1 cellular context compared by ENCODE assay signal in the genomic region with DNA sequence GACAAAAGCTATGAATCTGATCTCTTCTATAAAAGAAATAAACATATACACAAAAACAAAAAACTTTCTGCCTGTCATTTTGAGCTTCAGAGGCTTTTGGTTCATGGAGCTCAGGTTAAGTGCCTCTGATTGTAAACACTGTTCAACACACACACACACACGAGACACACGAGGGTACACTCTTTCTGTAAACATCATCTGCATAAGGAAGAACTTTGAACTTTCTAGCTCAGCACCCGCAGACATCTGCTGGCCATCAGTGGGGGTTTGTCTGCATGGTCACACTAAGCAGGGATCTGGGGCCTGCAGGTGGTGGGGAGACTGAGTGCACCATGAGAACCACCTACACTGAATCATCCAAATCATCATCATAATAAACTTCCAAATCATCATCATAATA.
TF ChIP-seq lines count a peak whose summit lies in the region.

No MANE protein-coding gene starts in this region.

TF ChIP-seq in HepG2, 621 proteins besides CTCF, POLR2A, EP300 and RAD21 (continued from another document and continues in another):
- TF ChIP-seq, protein P1, sequence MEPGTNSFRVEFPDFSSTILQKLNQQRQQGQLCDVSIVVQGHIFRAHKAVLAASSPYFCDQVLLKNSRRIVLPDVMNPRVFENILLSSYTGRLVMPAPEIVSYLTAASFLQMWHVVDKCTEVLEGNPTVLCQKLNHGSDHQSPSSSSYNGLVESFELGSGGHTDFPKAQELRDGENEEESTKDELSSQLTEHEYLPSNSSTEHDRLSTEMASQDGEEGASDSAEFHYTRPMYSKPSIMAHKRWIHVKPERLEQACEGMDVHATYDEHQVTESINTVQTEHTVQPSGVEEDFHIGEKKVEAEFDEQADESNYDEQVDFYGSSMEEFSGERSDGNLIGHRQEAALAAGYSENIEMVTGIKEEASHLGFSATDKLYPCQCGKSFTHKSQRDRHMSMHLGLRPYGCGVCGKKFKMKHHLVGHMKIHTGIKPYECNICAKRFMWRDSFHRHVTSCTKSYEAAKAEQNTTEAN (CRISPR knock-in tag; conservative IDR thresholded peaks at IDR 0.05): peak; percentile 97
- no peak for TF ChIP-seq ZNF607 (CRISPR knock-in tag; IDR thresholded peaks at IDR 0.05; ENCODE audit: borderline replicate concordance)
- peak; percentile 80 for TF ChIP-seq GATAD2A (CRISPR knock-in tag; IDR thresholded peaks at IDR 0.05)
- TF ChIP-seq ESRRA (CRISPR knock-in tag; IDR thresholded peaks at IDR 0.05; ENCODE audit: low read depth): no peak
- no peak for TF ChIP-seq ZHX1 (CRISPR knock-in tag; IDR thresholded peaks at IDR 0.05; ENCODE audit: low read depth)
- no peak for TF ChIP-seq YEATS2 (CRISPR knock-in tag; IDR thresholded peaks at IDR 0.05; ENCODE audit: borderline replicate concordance)
- peak; percentile 85; the same call in 1 of the 2 replicates for TF ChIP-seq TBX3 (IDR thresholded peaks at IDR 0.05; ENCODE audit: borderline replicate concordance)
- TF ChIP-seq, protein P2, sequence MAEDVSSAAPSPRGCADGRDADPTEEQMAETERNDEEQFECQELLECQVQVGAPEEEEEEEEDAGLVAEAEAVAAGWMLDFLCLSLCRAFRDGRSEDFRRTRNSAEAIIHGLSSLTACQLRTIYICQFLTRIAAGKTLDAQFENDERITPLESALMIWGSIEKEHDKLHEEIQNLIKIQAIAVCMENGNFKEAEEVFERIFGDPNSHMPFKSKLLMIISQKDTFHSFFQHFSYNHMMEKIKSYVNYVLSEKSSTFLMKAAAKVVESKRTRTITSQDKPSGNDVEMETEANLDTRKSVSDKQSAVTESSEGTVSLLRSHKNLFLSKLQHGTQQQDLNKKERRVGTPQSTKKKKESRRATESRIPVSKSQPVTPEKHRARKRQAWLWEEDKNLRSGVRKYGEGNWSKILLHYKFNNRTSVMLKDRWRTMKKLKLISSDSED (CRISPR knock-in tag; IDR thresholded peaks at IDR 0.05): no peak
- peak; percentile 89 for TF ChIP-seq PAXIP1 (CRISPR knock-in tag; conservative IDR thresholded peaks at IDR 0.05)
- TF ChIP-seq SAP130 (CRISPR knock-in tag; IDR thresholded peaks at IDR 0.05; ENCODE audit: low read depth): peak; percentile 80
- TF ChIP-seq ZNF10 (CRISPR knock-in tag; IDR thresholded peaks at IDR 0.05; ENCODE audit: borderline replicate concordance, low read depth): no peak
- TF ChIP-seq SOX5 (CRISPR knock-in tag; IDR thresholded peaks at IDR 0.05; ENCODE audit: borderline replicate concordance): peak; percentile 82
- TF ChIP-seq, protein P3, sequence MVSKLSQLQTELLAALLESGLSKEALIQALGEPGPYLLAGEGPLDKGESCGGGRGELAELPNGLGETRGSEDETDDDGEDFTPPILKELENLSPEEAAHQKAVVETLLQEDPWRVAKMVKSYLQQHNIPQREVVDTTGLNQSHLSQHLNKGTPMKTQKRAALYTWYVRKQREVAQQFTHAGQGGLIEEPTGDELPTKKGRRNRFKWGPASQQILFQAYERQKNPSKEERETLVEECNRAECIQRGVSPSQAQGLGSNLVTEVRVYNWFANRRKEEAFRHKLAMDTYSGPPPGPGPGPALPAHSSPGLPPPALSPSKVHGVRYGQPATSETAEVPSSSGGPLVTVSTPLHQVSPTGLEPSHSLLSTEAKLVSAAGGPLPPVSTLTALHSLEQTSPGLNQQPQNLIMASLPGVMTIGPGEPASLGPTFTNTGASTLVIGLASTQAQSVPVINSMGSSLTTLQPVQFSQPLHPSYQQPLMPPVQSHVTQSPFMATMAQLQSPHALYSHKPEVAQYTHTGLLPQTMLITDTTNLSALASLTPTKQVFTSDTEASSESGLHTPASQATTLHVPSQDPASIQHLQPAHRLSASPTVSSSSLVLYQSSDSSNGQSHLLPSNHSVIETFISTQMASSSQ (IDR thresholded peaks at IDR 0.05; ENCODE audit: low read depth): no peak
- TF ChIP-seq, protein P3 (CRISPR knock-in tag; IDR thresholded peaks at IDR 0.05; ENCODE audit: borderline replicate concordance): no peak
- TF ChIP-seq ZNF337 (CRISPR knock-in tag; IDR thresholded peaks at IDR 0.05; ENCODE audit: borderline replicate concordance, low read depth): no peak
- TF ChIP-seq ZUFSP (CRISPR knock-in tag; IDR thresholded peaks at IDR 0.05; ENCODE audit: borderline replicate concordance): no peak
- peak; percentile 43; the same call in 1 of the 2 replicates for TF ChIP-seq BCL6 (CRISPR knock-in tag; IDR thresholded peaks at IDR 0.05)
- 0 out of 2 replicates have a peak, but pooled peaks have one; percentile 40 for TF ChIP-seq KAT7 (CRISPR knock-in tag; IDR thresholded peaks at IDR 0.05; ENCODE audit: borderline replicate concordance)
- no peak for TF ChIP-seq ZNF317 (CRISPR knock-in tag; IDR thresholded peaks at IDR 0.05)
- no peak for TF ChIP-seq GZF1 (CRISPR knock-in tag; IDR thresholded peaks at IDR 0.05)
- peak; percentile 87; the same call in 1 of the 3 replicates for TF ChIP-seq MXI1 (IDR thresholded peaks at IDR 0.05; ENCODE audit: borderline replicate concordance, low read depth, low read length)
- TF ChIP-seq ZZZ3 (CRISPR knock-in tag; IDR thresholded peaks at IDR 0.05; ENCODE audit: borderline replicate concordance): no peak
- no peak for TF ChIP-seq ATAD3A (CRISPR knock-in tag; IDR thresholded peaks at IDR 0.05)
- TF ChIP-seq ZNF773 (CRISPR knock-in tag; IDR thresholded peaks at IDR 0.05; ENCODE audit: borderline replicate concordance): no peak
- TF ChIP-seq ZXDC (CRISPR knock-in tag; IDR thresholded peaks at IDR 0.05): no peak
- TF ChIP-seq CREB1 (IDR thresholded peaks at IDR 0.05): 0 out of 2 replicates have a peak, but pooled peaks have one; percentile 32
- peak; percentile 63 for TF ChIP-seq CREB1 (CRISPR knock-in tag; IDR thresholded peaks at IDR 0.05)
- TF ChIP-seq RCOR2 (CRISPR knock-in tag; IDR thresholded peaks at IDR 0.05): no peak
- TF ChIP-seq ERF (CRISPR knock-in tag; IDR thresholded peaks at IDR 0.05): peak; percentile 61; the same call in 1 of the 2 replicates
- TF ChIP-seq JUNB (CRISPR knock-in tag; IDR thresholded peaks at IDR 0.05; ENCODE audit: borderline replicate concordance): no peak; the same call in 1 of the 2 replicates
- no peak for TF ChIP-seq FOSL1 (CRISPR knock-in tag; IDR thresholded peaks at IDR 0.05; ENCODE audit: borderline replicate concordance)
- TF ChIP-seq, protein P4, sequence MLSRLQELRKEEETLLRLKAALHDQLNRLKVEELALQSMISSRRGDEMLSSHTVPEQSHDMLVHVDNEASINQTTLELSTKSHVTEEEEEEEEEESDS (CRISPR knock-in tag; IDR thresholded peaks at IDR 0.05; ENCODE audit: borderline replicate concordance): no peak
- TF ChIP-seq ZBTB7A (CRISPR knock-in tag; IDR thresholded peaks at IDR 0.05): no peak
- TF ChIP-seq SNAPC2 (CRISPR knock-in tag; IDR thresholded peaks at IDR 0.05): no peak
- peak; percentile 68; the same call in 1 of the 2 replicates for TF ChIP-seq KDM6A (CRISPR knock-in tag; IDR thresholded peaks at IDR 0.05; ENCODE audit: low read depth)
- TF ChIP-seq GATAD1 (CRISPR knock-in tag; IDR thresholded peaks at IDR 0.05): peak; percentile 49; the same call in 1 of the 2 replicates
- TF ChIP-seq ONECUT2 (CRISPR knock-in tag; IDR thresholded peaks at IDR 0.05): no peak
- TF ChIP-seq ZNF775 (CRISPR knock-in tag; IDR thresholded peaks at IDR 0.05; ENCODE audit: borderline replicate concordance): no peak
- TF ChIP-seq AGO2 (optimal IDR thresholded peaks at IDR 0.05; ENCODE audit: low read depth, low read length): no peak
- no peak for TF ChIP-seq JDP2 (CRISPR knock-in tag; IDR thresholded peaks at IDR 0.05; ENCODE audit: borderline replicate concordance)
- TF ChIP-seq PHB2 (IDR thresholded peaks at IDR 0.05; ENCODE audit: partially characterized antibody): no peak
- TF ChIP-seq TARDBP (CRISPR knock-in tag; IDR thresholded peaks at IDR 0.05): peak; percentile 51; the same call in 1 of the 2 replicates
- no peak for TF ChIP-seq SOX13 (IDR thresholded peaks at IDR 0.05)
- peak in 1 of 2 experiments; percentile 67; a peak in 2 of 4 replicates for TF ChIP-seq SOX13 (CRISPR knock-in tag; conservative IDR thresholded peaks at IDR 0.05 in 1 of 2, IDR thresholded peaks at IDR 0.05 in 1 of 2)
- TF ChIP-seq AGO1 (IDR thresholded peaks at IDR 0.05; ENCODE audit: low read depth, low read length, poor library complexity, severe bottlenecking): no peak
- 0 out of 2 replicates have a peak, but pooled peaks have one; percentile 33 for TF ChIP-seq ZNF644 (CRISPR knock-in tag; IDR thresholded peaks at IDR 0.05; ENCODE audit: low read depth)
- TF ChIP-seq TBX2 (CRISPR knock-in tag; IDR thresholded peaks at IDR 0.05; ENCODE audit: borderline replicate concordance): peak; percentile 71; the same call in 1 of the 2 replicates
- TF ChIP-seq FOXA3 (CRISPR knock-in tag; IDR thresholded peaks at IDR 0.05): peak; percentile 95
